15 cellular contexts compared by ENCODE assay signal in genomic region chr11:11074686-11075370, GRCh38.
DNase-seq lines count a peak whose midpoint lies in the region; TF ChIP-seq lines count a peak whose summit lies in the region.
"Had no signal": no experiment of that assay in that cellular context is flagged by ENCODE, and none has a peak within 500 bp of the region (broad histone marks: within the 10 kb centered on the region; RNA-seq: fewer than 3 reads in every experiment).

No MANE protein-coding gene starts in this region.

- no peak for TF ChIP-seq CTCF in dorsolateral prefrontal cortex (IDR thresholded peaks at IDR 0.05 in 54 of 56, conservative IDR thresholded peaks at IDR 0.05 in 2 of 56; ENCODE audit: low read depth in 1 of 56, partially characterized antibody in 56 of 56)

- intact Hi-C loops in dorsolateral prefrontal cortex (cut with DNase I) = no loop called here

- peak overlapping the region in 14 of 59 donors; percentile 8 to 69 (median 38) for H3K27ac ChIP-seq in dorsolateral prefrontal cortex

- H3K27me3 ChIP-seq in dorsolateral prefrontal cortex = no peaks in the 10 kb centered on the region
- H3K27me3 ChIP-seq: BE2C, MG63 had no signal

- in situ Hi-C loops in G401 (cut with HindIII; ENCODE audit: low sequenced_read_pairs) = no loop called here

- H3K4me3 ChIP-seq in dorsolateral prefrontal cortex = no peak overlapping the region
- H3K4me3 ChIP-seq: MG63 had no signal

- DNase-seq in G401 (ENCODE audit: low spot score) (peak; percentile 58), NCI-H446 treated with DMSO at 0.1 percent for 48 hours (lab: John Stamatoyannopoulos, UW) (peak; percentile 61), dorsolateral prefrontal cortex (peak; percentile 24 to 84 (median 55)), pons (ENCODE audit: low spot score) (peak; percentile 5), NCI-H526 treated with DMSO at 0.1 percent for 48 hours (lab: John Stamatoyannopoulos, UW) (no peak), kidney tubule cell (ENCODE audit: low spot score) (no peak), OCI-M2 (lab: John Stamatoyannopoulos, UW; ENCODE audit: unreplicated experiment) (no peak)
- DNase-seq: ACHN; BE2C; CD8-positive, alpha-beta T cell; HCEC 1CT; NCI-H1105; RPMI8226; SW 1271 had no signal

Comparison
In these comparisons a context has a peak if more than half of its experiments do, and no peak if none do; other contexts are left out.
1. DNase-seq: peak in G401 (single experiment), NCI-H446 treated with DMSO at 0.1 percent for 48 hours (single experiment), dorsolateral prefrontal cortex (10 of 10) and pons (single experiment); none in NCI-H526 treated with DMSO at 0.1 percent for 48 hours (single experiment), kidney tubule cell (single experiment) and OCI-M2 (single experiment).